Comparison of ENCODE assay signal across 1 cellular context in the genomic region with DNA sequence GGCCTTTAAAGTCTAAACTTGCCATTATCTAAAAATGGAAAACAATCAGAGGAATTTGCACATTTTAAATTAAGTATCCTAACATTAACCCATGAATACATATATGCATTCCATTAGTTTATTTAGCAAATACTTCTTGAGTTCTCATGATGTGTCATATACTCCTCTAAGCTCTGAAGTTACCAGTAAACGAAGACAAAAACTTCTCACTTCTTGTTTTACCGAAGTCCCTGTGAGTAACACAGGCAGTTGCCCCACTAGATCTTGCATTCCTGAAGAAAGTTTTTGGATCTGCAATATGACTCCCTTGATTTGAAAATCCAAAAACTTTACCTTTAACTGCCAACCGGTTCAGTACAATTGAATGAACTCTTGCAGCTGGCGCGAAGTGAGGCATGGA.
TF ChIP-seq lines count a peak whose summit lies in the region.

No MANE protein-coding gene starts in this region.

TF ChIP-seq in HepG2, 621 proteins besides CTCF, POLR2A, EP300 and RAD21 (continued from another document):
- TF ChIP-seq, protein P1, sequence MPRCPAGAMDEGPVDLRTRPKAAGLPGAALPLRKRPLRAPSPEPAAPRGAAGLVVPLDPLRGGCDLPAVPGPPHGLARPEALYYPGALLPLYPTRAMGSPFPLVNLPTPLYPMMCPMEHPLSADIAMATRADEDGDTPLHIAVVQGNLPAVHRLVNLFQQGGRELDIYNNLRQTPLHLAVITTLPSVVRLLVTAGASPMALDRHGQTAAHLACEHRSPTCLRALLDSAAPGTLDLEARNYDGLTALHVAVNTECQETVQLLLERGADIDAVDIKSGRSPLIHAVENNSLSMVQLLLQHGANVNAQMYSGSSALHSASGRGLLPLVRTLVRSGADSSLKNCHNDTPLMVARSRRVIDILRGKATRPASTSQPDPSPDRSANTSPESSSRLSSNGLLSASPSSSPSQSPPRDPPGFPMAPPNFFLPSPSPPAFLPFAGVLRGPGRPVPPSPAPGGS (CRISPR knock-in tag; IDR thresholded peaks at IDR 0.05): no peak
- TF ChIP-seq ZNF326 (CRISPR knock-in tag; IDR thresholded peaks at IDR 0.05; ENCODE audit: borderline replicate concordance): no peak
- no peak for TF ChIP-seq ZNF784 (CRISPR knock-in tag; IDR thresholded peaks at IDR 0.05; ENCODE audit: borderline replicate concordance)
- no peak for TF ChIP-seq ZNF367 (CRISPR knock-in tag; IDR thresholded peaks at IDR 0.05; ENCODE audit: borderline replicate concordance)
- no peak for TF ChIP-seq KDM6A (CRISPR knock-in tag; IDR thresholded peaks at IDR 0.05; ENCODE audit: low read depth)
- TF ChIP-seq ELK4 (CRISPR knock-in tag; IDR thresholded peaks at IDR 0.05; ENCODE audit: borderline replicate concordance): no peak
- no peak for TF ChIP-seq RELA (CRISPR knock-in tag; IDR thresholded peaks at IDR 0.05)
- TF ChIP-seq, protein P2, sequence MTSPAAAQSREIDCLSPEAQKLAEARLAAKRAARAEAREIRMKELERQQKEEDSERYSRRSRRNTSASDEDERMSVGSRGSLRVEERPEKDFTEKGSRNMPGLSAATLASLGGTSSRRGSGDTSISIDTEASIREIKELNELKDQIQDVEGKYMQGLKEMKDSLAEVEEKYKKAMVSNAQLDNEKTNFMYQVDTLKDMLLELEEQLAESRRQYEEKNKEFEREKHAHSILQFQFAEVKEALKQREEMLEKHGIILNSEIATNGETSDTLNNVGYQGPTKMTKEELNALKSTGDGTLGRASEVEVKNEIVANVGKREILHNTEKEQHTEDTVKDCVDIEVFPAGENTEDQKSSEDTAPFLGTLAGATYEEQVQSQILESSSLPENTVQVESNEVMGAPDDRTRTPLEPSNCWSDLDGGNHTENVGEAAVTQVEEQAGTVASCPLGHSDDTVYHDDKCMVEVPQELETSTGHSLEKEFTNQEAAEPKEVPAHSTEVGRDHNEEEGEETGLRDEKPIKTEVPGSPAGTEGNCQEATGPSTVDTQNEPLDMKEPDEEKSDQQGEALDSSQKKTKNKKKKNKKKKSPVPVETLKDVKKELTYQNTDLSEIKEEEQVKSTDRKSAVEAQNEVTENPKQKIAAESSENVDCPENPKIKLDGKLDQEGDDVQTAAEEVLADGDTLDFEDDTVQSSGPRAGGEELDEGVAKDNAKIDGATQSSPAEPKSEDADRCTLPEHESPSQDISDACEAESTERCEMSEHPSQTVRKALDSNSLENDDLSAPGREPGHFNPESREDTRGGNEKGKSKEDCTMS (CRISPR knock-in tag; conservative IDR thresholded peaks at IDR 0.05): no peak
- no peak for TF ChIP-seq ARHGAP35 (CRISPR knock-in tag; IDR thresholded peaks at IDR 0.05; ENCODE audit: borderline replicate concordance)
- TF ChIP-seq KAT2B (IDR thresholded peaks at IDR 0.05; ENCODE audit: borderline replicate concordance, low read depth, low read length): no peak
- no peak for TF ChIP-seq ZNF646 (CRISPR knock-in tag; IDR thresholded peaks at IDR 0.05)
- no peak for TF ChIP-seq PATZ1 (CRISPR knock-in tag; IDR thresholded peaks at IDR 0.05)
- TF ChIP-seq, protein P3, sequence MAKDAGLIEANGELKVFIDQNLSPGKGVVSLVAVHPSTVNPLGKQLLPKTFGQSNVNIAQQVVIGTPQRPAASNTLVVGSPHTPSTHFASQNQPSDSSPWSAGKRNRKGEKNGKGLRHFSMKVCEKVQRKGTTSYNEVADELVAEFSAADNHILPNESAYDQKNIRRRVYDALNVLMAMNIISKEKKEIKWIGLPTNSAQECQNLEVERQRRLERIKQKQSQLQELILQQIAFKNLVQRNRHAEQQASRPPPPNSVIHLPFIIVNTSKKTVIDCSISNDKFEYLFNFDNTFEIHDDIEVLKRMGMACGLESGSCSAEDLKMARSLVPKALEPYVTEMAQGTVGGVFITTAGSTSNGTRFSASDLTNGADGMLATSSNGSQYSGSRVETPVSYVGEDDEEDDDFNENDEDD (CRISPR knock-in tag; IDR thresholded peaks at IDR 0.05; ENCODE audit: borderline replicate concordance): no peak
- no peak for TF ChIP-seq ZBTB2 (CRISPR knock-in tag; IDR thresholded peaks at IDR 0.05; ENCODE audit: low read depth)
- no peak for TF ChIP-seq RNF219 (CRISPR knock-in tag; IDR thresholded peaks at IDR 0.05)
